ENCODE assay signal across 1 cellular context in the genomic region with DNA sequence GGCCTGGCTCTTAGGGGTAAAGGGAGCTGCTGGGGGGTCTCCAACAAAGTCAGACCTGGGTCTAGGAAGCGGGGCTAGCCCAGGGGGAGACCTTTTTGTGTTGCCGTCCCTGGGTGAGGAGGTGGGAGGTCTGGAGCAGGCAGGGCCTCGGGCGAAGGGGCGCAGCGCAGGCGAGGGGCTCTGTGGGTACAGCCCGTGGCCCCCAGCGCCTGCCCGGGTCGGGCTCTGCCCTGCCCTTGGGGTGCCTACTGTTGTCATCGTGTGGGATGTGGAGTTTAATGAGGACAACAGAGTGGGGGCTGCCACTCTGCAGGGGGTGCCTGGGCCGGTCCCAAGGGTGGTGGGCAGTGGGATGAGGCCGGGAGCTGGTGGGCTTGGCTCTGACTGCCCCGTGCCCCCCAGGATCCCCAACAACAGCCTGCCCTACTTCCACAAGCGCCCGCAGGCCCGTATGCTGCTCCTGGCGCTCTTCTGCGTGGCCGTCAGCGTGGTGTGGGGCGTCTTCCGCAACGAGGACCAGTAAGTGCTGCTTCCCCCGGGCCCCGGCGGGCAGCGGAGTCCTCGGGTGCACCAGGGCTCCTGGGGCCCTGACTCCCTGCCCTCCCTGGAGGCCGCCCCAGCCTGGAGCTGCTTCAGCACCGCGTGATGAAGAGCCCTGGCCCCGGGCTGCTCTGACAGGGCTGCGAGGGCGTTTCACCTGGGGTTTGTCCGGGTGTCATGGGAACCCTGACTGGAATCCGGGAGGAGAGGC.
TF ChIP-seq lines count a peak whose summit lies in the region.

No MANE protein-coding gene starts in this region.

TF ChIP-seq in HepG2, 621 proteins besides CTCF, POLR2A, EP300 and RAD21:
- TF ChIP-seq RBFOX2 (IDR thresholded peaks at IDR 0.05; ENCODE audit: low read depth, low read length), result 0 out of 2 replicates have a peak, but pooled peaks have one; percentile 17
- TF ChIP-seq NCOA1 (CRISPR knock-in tag; IDR thresholded peaks at IDR 0.05), result no peak
